In the genomic region with DNA sequence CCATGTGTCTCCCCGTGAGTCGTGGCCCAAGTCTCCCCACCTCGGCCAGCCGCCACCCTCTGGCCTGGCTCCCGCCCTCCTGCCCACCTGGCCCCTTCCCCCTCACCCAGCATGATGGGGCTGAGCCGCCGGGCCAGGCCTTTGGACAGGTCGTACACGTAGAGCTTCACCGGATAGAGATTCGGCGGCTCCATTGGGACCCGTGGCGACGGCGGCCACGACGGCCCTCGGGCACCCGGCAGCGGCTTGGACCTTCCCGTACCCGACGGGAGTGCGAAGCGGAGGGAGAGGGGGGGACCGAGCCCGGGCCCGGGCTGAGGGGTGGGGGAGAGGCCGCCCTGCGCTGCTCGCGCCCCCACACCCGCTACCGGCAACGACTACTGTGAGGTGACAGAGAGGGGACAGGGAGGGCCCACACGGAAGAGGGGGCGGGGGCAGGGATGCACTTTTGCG, we compare ENCODE assay signal across 8 cellular contexts. TPM values are rescaled to one million over a fixed set of nuclear protein-coding genes. Genes with fewer than 3 reads are reported as not detected.
DNase-seq lines count a peak whose midpoint lies in the region; ATAC-seq, FAIRE-seq and TF ChIP-seq lines count a peak whose summit lies in the region.

A gene (minus strand): TSS at position 398 of the 453 bp plus-strand sequence. CDS start 204 bp downstream, at position 194.

- H2BK5ac ChIP-seq in neuronal stem cell (ENCODE audit: low read length): peak within 1 kb of the TSS; percentile 87

- H4K91ac ChIP-seq in neuronal stem cell (ENCODE audit: low read depth, low read length, poor library complexity): peak within 1 kb of the TSS; percentile 65

- ATAC-seq in GM18873 (IDR thresholded peaks at IDR 0.05; ENCODE audit: low FRiP score, unreplicated experiment) (peak; percentile 18), HG03108 (IDR thresholded peaks at IDR 0.05; ENCODE audit: unreplicated experiment) (peak; percentile 18), T-cell (replicated peaks in 1 of 4) (peak; percentile 24 to 40 (median 36))

- H3K14ac ChIP-seq in neuronal stem cell (ENCODE audit: low read length): peak within 1 kb of the TSS; percentile 97

- H3K4me1 Mint-ChIP-seq in T-cell: peaks cover 32 to 62% (median 54%) of the 10 kb centered on the region in 3 donors

- peak within 1 kb of the TSS; percentile 95 to 100 (median 96) for H3K4me3 Mint-ChIP-seq in T-cell

- H3K27ac ChIP-seq in neuronal stem cell (replicated peaks; ENCODE audit: low read length): peak within 1 kb of the TSS; percentile 89

- peaks cover 10% of the 10 kb centered on the region for H3K79me1 ChIP-seq in neuronal stem cell (ENCODE audit: low read depth, low read length)

- H3K4me3 ChIP-seq in fibroblast of pulmonary artery (replicated peaks; ENCODE audit: low read depth, low read length) (peak within 1 kb of the TSS; percentile 78), neuronal stem cell (ENCODE audit: low read length in 2 of 2) (peak within 1 kb of the TSS; percentile 94 to 96)

- H3K23ac ChIP-seq in neuronal stem cell (ENCODE audit: low read depth, low read length, poor library complexity): peak within 1 kb of the TSS; percentile 99

- WGBS in neuronal stem cell (ENCODE audit: extremely low coverage in 2 of 2, insufficient read length in 2 of 2, insufficient replicate concordance in 1 of 2), 2 donors: no CpG with 5 or more reads among the region's 39 CpGs

- peak within 1 kb of the TSS; percentile 97 for H4K8ac ChIP-seq in neuronal stem cell (ENCODE audit: low read depth, low read length)

- H3K4me1 ChIP-seq in neuronal stem cell (ENCODE audit: control insufficient read depth in 2 of 2, insufficient read depth in 1 of 2, low read depth in 1 of 2, low read length in 2 of 2): peaks cover 8 to 15% of the 10 kb centered on the region in 2 donors

- H2BK12ac ChIP-seq in neuronal stem cell (ENCODE audit: low read length): peak within 1 kb of the TSS; percentile 63

- no peaks in the 10 kb centered on the region for H3K9me3 Mint-ChIP-seq in T-cell

- H2AK5ac ChIP-seq in neuronal stem cell (ENCODE audit: low read depth, low read length): peak within 1 kb of the TSS; percentile 68

- H3K4ac ChIP-seq in neuronal stem cell (ENCODE audit: low read length): peak within 1 kb of the TSS; percentile 100

- peaks cover 21% of the 10 kb centered on the region for H3K36me3 Mint-ChIP-seq in T-cell

- TF ChIP-seq CTCF in fibroblast of pulmonary artery (IDR thresholded peaks at IDR 0.05; ENCODE audit: low read length, missing control alignments) (no peak), D721Med (IDR thresholded peaks at IDR 0.05; ENCODE audit: insufficient read depth, missing control alignments) (no peak)

- peak within 1 kb of the TSS; percentile 74 for H3K4me2 ChIP-seq in neuronal stem cell (ENCODE audit: insufficient read depth, low read length, poor library complexity, severe bottlenecking)

- no peak for FAIRE-seq in D721Med (lab: Jason Lieb, UNC)

- POLR2A ChIA-PET in T-cell (lab: Charles Lee): interaction anchor here (0.6 to 1.7 kb wide), 4 partner anchors 17 to 239 kb away, joined by 3 to 15 read pairs (median 5); a partner anchor contains a TSS

- H3K27me3 Mint-ChIP-seq in T-cell: no peaks in the 10 kb centered on the region

- peak within 1 kb of the TSS; percentile 92 for H2AFZ ChIP-seq in neuronal stem cell (ENCODE audit: low read length)

- H3K18ac ChIP-seq in neuronal stem cell (ENCODE audit: low read length): peak within 1 kb of the TSS; percentile 99

- peak within 1 kb of the TSS; percentile 95 for H2BK15ac ChIP-seq in neuronal stem cell (ENCODE audit: low read length)

- DNase-seq in AG08395 (ENCODE audit: low spot score) (peak; percentile 27), T-cell (peak in 1 of 34 experiments; percentile 7), fibroblast of pulmonary artery (ENCODE audit: low read depth) (no peak), neuronal stem cell (ENCODE audit: low spot score) (no peak), SW 1271 (lab: John Stamatoyannopoulos, UW) (no peak), D721Med (ENCODE audit: insufficient read length, low spot score) (no peak)

- H3K27me3 ChIP-seq in neuronal stem cell (ENCODE audit: control insufficient read depth in 3 of 3, insufficient read depth in 3 of 3, low read depth in 1 of 3, low read length in 3 of 3): no peaks in the 10 kb centered on the region

- no peaks in the 10 kb centered on the region for H3K9me3 ChIP-seq in neuronal stem cell (replicated peaks in 1 of 2; ENCODE audit: control insufficient read depth in 2 of 2, insufficient read depth in 1 of 2, low read depth in 1 of 2, low read length in 2 of 2)

- peak within 1 kb of the TSS; percentile 96 to 97 for H3K27ac Mint-ChIP-seq in T-cell

- H3K9ac ChIP-seq in neuronal stem cell (ENCODE audit: low read depth, low read length, poor library complexity): peak within 1 kb of the TSS; percentile 100

- H3K36me3 ChIP-seq in neuronal stem cell (replicated peaks in 1 of 2; ENCODE audit: control insufficient read depth in 2 of 2, insufficient read depth in 2 of 2, low read length in 2 of 2): peaks cover 15 to 37% of the 10 kb centered on the region in 2 donors

- H2BK120ac ChIP-seq in neuronal stem cell (ENCODE audit: low read depth, low read length): peak within 1 kb of the TSS; percentile 81

- CTCF ChIA-PET in T-cell (lab: Charles Lee): interaction anchor here in 1 of 2 donors (0.6 to 1.4 kb wide), 4 partner anchors 31 to 320 kb away, joined by 3 to 4 read pairs (median 3); a partner anchor contains a TSS

RNA-seq across cellular contexts. Expression of the gene that starts here (rescaled TPM):
- 10 to 100 TPM; 19.9 to 31.3 (median 28.7) TPM for total RNA-seq in T-cell
- 23.6 TPM for polyA plus RNA-seq in neuronal stem cell (2013, experiment 1 of 2)
- 24.6 TPM for polyA plus RNA-seq in neuronal stem cell (2013, experiment 2 of 2)
